Comparison of ENCODE assay signal across 10 cellular contexts in the genomic region with DNA sequence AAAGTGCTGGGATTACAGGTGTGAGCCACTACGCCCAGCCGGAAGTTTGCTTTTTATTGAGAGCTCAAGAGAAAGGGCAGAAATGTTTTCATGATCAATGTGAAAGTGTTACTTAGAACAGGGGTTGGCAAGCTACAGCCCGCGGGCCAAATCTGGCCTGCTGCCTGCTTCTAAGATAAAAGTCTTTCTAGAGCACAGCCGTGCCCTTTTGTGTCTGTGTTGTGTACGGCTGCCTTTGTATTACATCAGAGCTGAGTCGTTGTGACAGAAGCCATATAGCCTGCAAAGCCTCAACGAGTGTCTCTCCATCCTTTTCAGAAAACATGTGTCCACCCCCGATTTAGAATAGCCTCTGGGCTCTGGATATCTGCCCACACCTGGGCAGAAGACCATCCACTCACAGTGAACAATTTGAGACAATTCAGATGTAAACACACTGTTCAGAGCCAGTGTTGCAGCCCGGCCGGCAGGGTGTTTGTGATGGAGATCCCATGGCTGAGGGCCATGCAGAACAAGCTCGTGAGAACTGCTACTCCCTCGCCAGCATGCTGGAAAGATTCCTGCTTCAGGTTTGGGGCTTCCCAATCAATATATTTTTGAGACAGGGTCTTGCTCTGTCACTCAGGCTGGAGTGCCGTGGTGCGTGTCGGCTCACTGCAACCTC. TPM values are rescaled to one million over a fixed set of nuclear protein-coding genes. Genes with fewer than 3 reads are reported as not detected.
DNase-seq lines count a peak whose midpoint lies in the region; ATAC-seq and TF ChIP-seq lines count a peak whose summit lies in the region.
"Had no signal": no experiment of that assay in that cellular context is flagged by ENCODE, and none has a peak within 500 bp of the region (broad histone marks: within the 10 kb centered on the region; RNA-seq: fewer than 3 reads in every experiment).

No MANE protein-coding gene starts in this region.

- peaks cover 21% of the 10 kb centered on the region for H3K4me1 Mint-ChIP-seq in activated naive CD8-positive, alpha-beta T cell treated with anti-CD3 and anti-CD28 coated beads, Interleukin-2, amount 10 ng/mL, durations not matched to agents 7 days and 5 days
- H3K4me1 Mint-ChIP-seq in glutamatergic neuron (ENCODE audit: low read depth, unreplicated experiment) (peaks cover 3% of the 10 kb centered on the region), progenitor cell of endocrine pancreas (ENCODE audit: low read depth) (no peaks in the 10 kb centered on the region)

- peak; percentile 20 for DNase-seq in DMS53 treated with DMSO at 0.1 percent for 48 hours (lab: John Stamatoyannopoulos, UW; ENCODE audit: unreplicated experiment)
- peak; percentile 63 for DNase-seq in NCI-H2029 treated with DMSO at 0.1 percent for 48 hours (lab: John Stamatoyannopoulos, UW)
- DNase-seq in activated naive CD8-positive, alpha-beta T cell treated with anti-CD3 and anti-CD28 coated beads, Interleukin-2, amount 10 ng/mL, durations not matched to agents 7 days and 5 days, result no peak
- peak; percentile 43 for DNase-seq in medulla oblongata (ENCODE audit: extremely low spot score)
- no peak for DNase-seq in glutamatergic neuron
- no peak for DNase-seq in progenitor cell of endocrine pancreas (ENCODE audit: low spot score, unreplicated experiment)
- DNase-seq: NCI-H226 had no signal

- H3K9me3 Mint-ChIP-seq in activated naive CD8-positive, alpha-beta T cell treated with anti-CD3 and anti-CD28 coated beads, Interleukin-2, amount 10 ng/mL, durations not matched to agents 7 days and 5 days, result no peaks in the 10 kb centered on the region
- H3K9me3 Mint-ChIP-seq in glutamatergic neuron (ENCODE audit: unreplicated experiment), result peaks cover 2% of the 10 kb centered on the region
- no peaks in the 10 kb centered on the region for H3K9me3 Mint-ChIP-seq in progenitor cell of endocrine pancreas (ENCODE audit: low read depth)

- H3K27me3 Mint-ChIP-seq in activated naive CD8-positive, alpha-beta T cell treated with anti-CD3 and anti-CD28 coated beads, Interleukin-2, amount 10 ng/mL, durations not matched to agents 7 days and 5 days, result peaks cover 6% of the 10 kb centered on the region
- H3K27me3 Mint-ChIP-seq in glutamatergic neuron (ENCODE audit: unreplicated experiment) (peaks cover 2% of the 10 kb centered on the region), progenitor cell of endocrine pancreas (no peaks in the 10 kb centered on the region)

- POLR2A ChIA-PET in activated naive CD8-positive, alpha-beta T cell treated with anti-CD3 and anti-CD28 coated beads, Interleukin-2, amount 10 ng/mL, durations not matched to agents 7 days and 5 days (lab: Charles Lee), result interaction anchor here (0.6 to 1.4 kb wide), 5 partner anchors 17 to 95 kb away, joined by 3 to 6 read pairs (median 3); a partner anchor contains a TSS

- H3K36me3 Mint-ChIP-seq in activated naive CD8-positive, alpha-beta T cell treated with anti-CD3 and anti-CD28 coated beads, Interleukin-2, amount 10 ng/mL, durations not matched to agents 7 days and 5 days, result no peaks in the 10 kb centered on the region
- H3K36me3 Mint-ChIP-seq in glutamatergic neuron (ENCODE audit: unreplicated experiment), result no peaks in the 10 kb centered on the region
- no peaks in the 10 kb centered on the region for H3K36me3 Mint-ChIP-seq in progenitor cell of endocrine pancreas (ENCODE audit: insufficient read depth)

- ATAC-seq in activated naive CD8-positive, alpha-beta T cell treated with anti-CD3 and anti-CD28 coated beads, Interleukin-2, amount 10 ng/mL, durations not matched to agents 7 days and 5 days (ENCODE audit: low read depth), result no peak
- no peak for ATAC-seq in GM18519 (IDR thresholded peaks at IDR 0.05; ENCODE audit: low FRiP score, unreplicated experiment)
- ATAC-seq in HG03280 (IDR thresholded peaks at IDR 0.05; ENCODE audit: unreplicated experiment), result no peak

- TF ChIP-seq CTCF in glutamatergic neuron (IDR thresholded peaks at IDR 0.05; ENCODE audit: partially characterized antibody, unreplicated experiment), result no peak
- no peak for TF ChIP-seq CTCF in progenitor cell of endocrine pancreas (IDR thresholded peaks at IDR 0.05; ENCODE audit: unreplicated experiment)

- peak overlapping the region; percentile 61 for H3K4me3 Mint-ChIP-seq in activated naive CD8-positive, alpha-beta T cell treated with anti-CD3 and anti-CD28 coated beads, Interleukin-2, amount 10 ng/mL, durations not matched to agents 7 days and 5 days
- no peak overlapping the region for H3K4me3 Mint-ChIP-seq in glutamatergic neuron (ENCODE audit: unreplicated experiment)
- no peak overlapping the region for H3K4me3 Mint-ChIP-seq in progenitor cell of endocrine pancreas (ENCODE audit: low read depth)

- H3K27ac Mint-ChIP-seq in activated naive CD8-positive, alpha-beta T cell treated with anti-CD3 and anti-CD28 coated beads, Interleukin-2, amount 10 ng/mL, durations not matched to agents 7 days and 5 days, result peak overlapping the region; percentile 83
- H3K27ac Mint-ChIP-seq in glutamatergic neuron (ENCODE audit: unreplicated experiment) (no peak overlapping the region), progenitor cell of endocrine pancreas (no peak overlapping the region)

RNA-seq across cellular contexts. Expression of a gene that starts 28.8 kb away (rescaled TPM):
- total RNA-seq in activated naive CD8-positive, alpha-beta T cell treated with anti-CD3 and anti-CD28 coated beads, Interleukin-2, amount 10 ng/mL, durations not matched to agents 7 days and 5 days, result under 1 TPM in 1 of 2 experiments, not detected in 1; 0.30 TPM
- total RNA-seq in glutamatergic neuron (ENCODE audit: unreplicated experiment) (0.44 TPM), progenitor cell of endocrine pancreas (1.1 and 1.9 TPM in 2 replicates)
- total RNA-seq: T-helper 1 cell treated with Interleukin-12 subunit alpha and Interleukin-12 subunit beta and Interleukin-4 antibody, amounts not matched to agents 30 ng/mL and 1 ng/mL, for 36 hours had no signal

RNA-seq across cellular contexts. Expression of a gene that starts 29.4 kb away (rescaled TPM):
- total RNA-seq in activated naive CD8-positive, alpha-beta T cell treated with anti-CD3 and anti-CD28 coated beads, Interleukin-2, amount 10 ng/mL, durations not matched to agents 7 days and 5 days, result 1 to 10 TPM; 4.1 to 6.3 TPM
- total RNA-seq in glutamatergic neuron (ENCODE audit: unreplicated experiment), result 5.0 TPM
- 3.6 and 4.0 TPM in 2 replicates for total RNA-seq in progenitor cell of endocrine pancreas

Comparison
In these comparisons a context has a peak if more than half of its experiments do, and no peak if none do; other contexts are left out.
1. DNase-seq: peak in DMS53 treated with DMSO at 0.1 percent for 48 hours (single experiment), NCI-H2029 treated with DMSO at 0.1 percent for 48 hours (single experiment) and medulla oblongata (single experiment); none in activated naive CD8-positive, alpha-beta T cell treated with anti-CD3 and anti-CD28 coated beads, Interleukin-2, amount 10 ng/mL, durations not matched to agents 7 days and 5 days (single experiment), glutamatergic neuron (single experiment) and progenitor cell of endocrine pancreas (single experiment).